ENCODE assay signal across 1 cellular context in the genomic region with DNA sequence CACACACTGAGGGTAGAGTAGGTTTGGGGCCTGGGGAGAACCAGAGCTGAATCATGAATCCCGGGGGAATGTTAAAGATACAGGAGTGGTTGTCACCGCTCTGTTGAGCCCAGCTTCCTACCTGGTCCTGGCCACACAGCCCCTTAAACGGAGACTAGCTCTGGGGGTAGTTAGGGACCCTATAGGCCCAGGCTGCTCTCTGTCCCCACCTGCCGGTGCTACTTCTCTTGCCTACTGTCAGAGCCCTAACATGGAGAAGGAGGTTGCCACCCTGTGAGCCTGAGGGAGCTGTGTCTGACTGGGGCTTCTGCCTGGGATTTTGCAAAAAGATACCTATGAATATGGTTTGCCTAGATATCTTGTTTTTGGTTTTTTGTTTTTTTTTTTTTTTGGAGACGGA.
TF ChIP-seq lines count a peak whose summit lies in the region.

No MANE protein-coding gene starts in this region.

TF ChIP-seq in K562, 482 proteins besides CTCF, POLR2A, EP300 and RAD21 (continued from another document):
- TF ChIP-seq, protein P1, sequence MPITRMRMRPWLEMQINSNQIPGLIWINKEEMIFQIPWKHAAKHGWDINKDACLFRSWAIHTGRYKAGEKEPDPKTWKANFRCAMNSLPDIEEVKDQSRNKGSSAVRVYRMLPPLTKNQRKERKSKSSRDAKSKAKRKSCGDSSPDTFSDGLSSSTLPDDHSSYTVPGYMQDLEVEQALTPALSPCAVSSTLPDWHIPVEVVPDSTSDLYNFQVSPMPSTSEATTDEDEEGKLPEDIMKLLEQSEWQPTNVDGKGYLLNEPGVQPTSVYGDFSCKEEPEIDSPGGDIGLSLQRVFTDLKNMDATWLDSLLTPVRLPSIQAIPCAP (CRISPR knock-in tag; IDR thresholded peaks at IDR 0.05; ENCODE audit: borderline replicate concordance): no peak
- TF ChIP-seq, protein P2, sequence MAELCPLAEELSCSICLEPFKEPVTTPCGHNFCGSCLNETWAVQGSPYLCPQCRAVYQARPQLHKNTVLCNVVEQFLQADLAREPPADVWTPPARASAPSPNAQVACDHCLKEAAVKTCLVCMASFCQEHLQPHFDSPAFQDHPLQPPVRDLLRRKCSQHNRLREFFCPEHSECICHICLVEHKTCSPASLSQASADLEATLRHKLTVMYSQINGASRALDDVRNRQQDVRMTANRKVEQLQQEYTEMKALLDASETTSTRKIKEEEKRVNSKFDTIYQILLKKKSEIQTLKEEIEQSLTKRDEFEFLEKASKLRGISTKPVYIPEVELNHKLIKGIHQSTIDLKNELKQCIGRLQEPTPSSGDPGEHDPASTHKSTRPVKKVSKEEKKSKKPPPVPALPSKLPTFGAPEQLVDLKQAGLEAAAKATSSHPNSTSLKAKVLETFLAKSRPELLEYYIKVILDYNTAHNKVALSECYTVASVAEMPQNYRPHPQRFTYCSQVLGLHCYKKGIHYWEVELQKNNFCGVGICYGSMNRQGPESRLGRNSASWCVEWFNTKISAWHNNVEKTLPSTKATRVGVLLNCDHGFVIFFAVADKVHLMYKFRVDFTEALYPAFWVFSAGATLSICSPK (IDR thresholded peaks at IDR 0.05; ENCODE audit: borderline replicate concordance): no peak
- TF ChIP-seq ZNF232 (CRISPR knock-in tag; IDR thresholded peaks at IDR 0.05): no peak
- no peak for TF ChIP-seq EHMT2 (IDR thresholded peaks at IDR 0.05)
- TF ChIP-seq ZNF695 (CRISPR knock-in tag; IDR thresholded peaks at IDR 0.05): no peak
- no peak for TF ChIP-seq CSDE1 (IDR thresholded peaks at IDR 0.05)
- TF ChIP-seq CBFA2T3 (IDR thresholded peaks at IDR 0.05): no peak
- TF ChIP-seq FOXA1 (IDR thresholded peaks at IDR 0.05; ENCODE audit: borderline replicate concordance): no peak
- TF ChIP-seq, protein P3, sequence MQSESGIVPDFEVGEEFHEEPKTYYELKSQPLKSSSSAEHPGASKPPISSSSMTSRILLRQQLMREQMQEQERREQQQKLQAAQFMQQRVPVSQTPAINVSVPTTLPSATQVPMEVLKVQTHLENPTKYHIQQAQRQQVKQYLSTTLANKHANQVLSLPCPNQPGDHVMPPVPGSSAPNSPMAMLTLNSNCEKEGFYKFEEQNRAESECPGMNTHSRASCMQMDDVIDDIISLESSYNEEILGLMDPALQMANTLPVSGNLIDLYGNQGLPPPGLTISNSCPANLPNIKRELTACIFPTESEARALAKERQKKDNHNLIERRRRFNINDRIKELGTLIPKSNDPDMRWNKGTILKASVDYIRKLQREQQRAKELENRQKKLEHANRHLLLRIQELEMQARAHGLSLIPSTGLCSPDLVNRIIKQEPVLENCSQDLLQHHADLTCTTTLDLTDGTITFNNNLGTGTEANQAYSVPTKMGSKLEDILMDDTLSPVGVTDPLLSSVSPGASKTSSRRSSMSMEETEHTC (IDR thresholded peaks at IDR 0.05): no peak
- TF ChIP-seq, protein P4, sequence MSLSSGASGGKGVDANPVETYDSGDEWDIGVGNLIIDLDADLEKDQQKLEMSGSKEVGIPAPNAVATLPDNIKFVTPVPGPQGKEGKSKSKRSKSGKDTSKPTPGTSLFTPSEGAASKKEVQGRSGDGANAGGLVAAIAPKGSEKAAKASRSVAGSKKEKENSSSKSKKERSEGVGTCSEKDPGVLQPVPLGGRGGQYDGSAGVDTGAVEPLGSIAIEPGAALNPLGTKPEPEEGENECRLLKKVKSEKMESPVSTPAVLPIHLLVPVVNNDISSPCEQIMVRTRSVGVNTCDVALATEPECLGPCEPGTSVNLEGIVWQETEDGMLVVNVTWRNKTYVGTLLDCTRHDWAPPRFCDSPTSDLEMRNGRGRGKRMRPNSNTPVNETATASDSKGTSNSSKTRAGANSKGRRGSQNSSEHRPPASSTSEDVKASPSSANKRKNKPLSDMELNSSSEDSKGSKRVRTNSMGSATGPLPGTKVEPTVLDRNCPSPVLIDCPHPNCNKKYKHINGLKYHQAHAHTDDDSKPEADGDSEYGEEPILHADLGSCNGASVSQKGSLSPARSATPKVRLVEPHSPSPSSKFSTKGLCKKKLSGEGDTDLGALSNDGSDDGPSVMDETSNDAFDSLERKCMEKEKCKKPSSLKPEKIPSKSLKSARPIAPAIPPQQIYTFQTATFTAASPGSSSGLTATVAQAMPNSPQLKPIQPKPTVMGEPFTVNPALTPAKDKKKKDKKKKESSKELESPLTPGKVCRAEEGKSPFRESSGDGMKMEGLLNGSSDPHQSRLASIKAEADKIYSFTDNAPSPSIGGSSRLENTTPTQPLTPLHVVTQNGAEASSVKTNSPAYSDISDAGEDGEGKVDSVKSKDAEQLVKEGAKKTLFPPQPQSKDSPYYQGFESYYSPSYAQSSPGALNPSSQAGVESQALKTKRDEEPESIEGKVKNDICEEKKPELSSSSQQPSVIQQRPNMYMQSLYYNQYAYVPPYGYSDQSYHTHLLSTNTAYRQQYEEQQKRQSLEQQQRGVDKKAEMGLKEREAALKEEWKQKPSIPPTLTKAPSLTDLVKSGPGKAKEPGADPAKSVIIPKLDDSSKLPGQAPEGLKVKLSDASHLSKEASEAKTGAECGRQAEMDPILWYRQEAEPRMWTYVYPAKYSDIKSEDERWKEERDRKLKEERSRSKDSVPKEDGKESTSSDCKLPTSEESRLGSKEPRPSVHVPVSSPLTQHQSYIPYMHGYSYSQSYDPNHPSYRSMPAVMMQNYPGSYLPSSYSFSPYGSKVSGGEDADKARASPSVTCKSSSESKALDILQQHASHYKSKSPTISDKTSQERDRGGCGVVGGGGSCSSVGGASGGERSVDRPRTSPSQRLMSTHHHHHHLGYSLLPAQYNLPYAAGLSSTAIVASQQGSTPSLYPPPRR (CRISPR knock-in tag; IDR thresholded peaks at IDR 0.05; ENCODE audit: borderline replicate concordance): no peak
- no peak for TF ChIP-seq HMGN3 (IDR thresholded peaks at IDR 0.05; ENCODE audit: borderline replicate concordance, extremely low read depth, insufficient read length, low read depth, low read length)
TF ChIP-seq in K562: peak in this region for 0.
